In genomic region chr5:156615901-156616300, GRCh38 we compare ENCODE assay signal across 5 cellular contexts.
"Had no signal": no experiment of that assay in that cellular context is flagged by ENCODE, and none has a peak within 500 bp of the region (broad histone marks: within the 10 kb centered on the region; RNA-seq: fewer than 3 reads in every experiment).

No MANE protein-coding gene starts in this region.

- H2AFZ ChIP-seq: GM23338 had no signal

- H3K4me1 Mint-ChIP-seq: GM23338, H9 had no signal

- DNase-seq: H9, HCEC 1CT, IMR-90 had no signal

- H3K4me3 Mint-ChIP-seq: GM23338, H9 had no signal

- H3K4me3 ChIP-seq: GM23338, K562 had no signal

- H3K4me2 ChIP-seq: GM23338 had no signal

- H3K27ac Mint-ChIP-seq: GM23338, H9 had no signal

- ATAC-seq: GM23338, K562 had no signal
